Comparison of ENCODE assay signal across 13 cellular contexts in the genomic region with DNA sequence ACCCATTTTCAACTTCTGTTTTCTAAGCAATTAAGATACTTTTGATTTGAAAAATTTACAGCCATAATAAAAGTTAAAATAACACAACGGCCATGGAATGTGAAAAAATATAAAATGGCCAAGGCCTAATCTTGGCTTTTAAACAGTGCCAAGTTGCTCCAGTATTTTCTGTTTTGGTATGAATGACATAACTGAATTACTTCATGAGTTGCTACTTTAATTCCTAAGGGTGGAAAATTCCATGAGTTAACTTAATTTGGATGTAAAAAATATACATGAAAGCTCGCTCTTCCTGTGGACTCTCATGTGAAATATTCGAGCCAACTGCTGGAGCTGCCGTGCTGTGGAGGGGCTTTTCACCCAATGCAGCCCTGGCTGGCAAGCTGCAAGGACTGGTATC.
DNase-seq lines count a peak whose midpoint lies in the region; ATAC-seq and TF ChIP-seq lines count a peak whose summit lies in the region.
"Had no signal": no experiment of that assay in that cellular context is flagged by ENCODE, and none has a peak within 500 bp of the region (broad histone marks: within the 10 kb centered on the region; RNA-seq: fewer than 3 reads in every experiment).

No MANE protein-coding gene starts in this region.

- 86% methylated on average over 4 of the region's 4 CpGs for WGBS in mesenchymal stem cell

- no peak overlapping the region for H4K91ac ChIP-seq in mesenchymal stem cell (ENCODE audit: low read length)

- no peak overlapping the region for H2BK120ac ChIP-seq in mesenchymal stem cell (ENCODE audit: low read depth, low read length)

- H3K4me3 Mint-ChIP-seq in GM23338, result no peak overlapping the region

- H2AFZ ChIP-seq in GM23338, result no peak overlapping the region
- H2AFZ ChIP-seq in mesenchymal stem cell (ENCODE audit: low read depth, low read length), result no peak overlapping the region
- no peak overlapping the region for H2AFZ ChIP-seq in PC-9

- ATAC-seq in GM23338, result no peak
- no peak for ATAC-seq in GM21723 (IDR thresholded peaks at IDR 0.05; ENCODE audit: unreplicated experiment)
- ATAC-seq: PC-3 had no signal

- H3K36me3 Mint-ChIP-seq in GM23338 (ENCODE audit: low read depth), result peaks cover 4% of the 10 kb centered on the region; the same call in 2 of the 3 replicates

- no peak overlapping the region for H2BK12ac ChIP-seq in mesenchymal stem cell (ENCODE audit: low read length in 2 of 2)

- H3K9ac ChIP-seq in mesenchymal stem cell (ENCODE audit: low read length), result peak overlapping the region; percentile 9

- no TSS peak for BruUV-seq in A673 (replicated peaks; lab: Mats Ljungman, UMichigan)
- no TSS peak for BruUV-seq in PC-9 (replicated peaks; lab: Mats Ljungman, UMichigan)

- H3K18ac ChIP-seq in mesenchymal stem cell (ENCODE audit: low read depth in 1 of 2, low read length in 2 of 2), result peak overlapping the region in 1 of 2 experiments; percentile 11

- peak overlapping the region; percentile 68 for H3K27ac Mint-ChIP-seq in GM23338

- H3K27ac ChIP-seq in GM23338 (ENCODE audit: low read depth), result no peak overlapping the region
- H3K27ac ChIP-seq in coronary artery, result peak overlapping the region; percentile 34 to 87
- H3K27ac ChIP-seq in mesenchymal stem cell (ENCODE audit: low read length, poor library complexity, severe bottlenecking), result no peak overlapping the region
- H3K27ac ChIP-seq in A673 (ENCODE audit: low read depth, low read length, poor library complexity, severe bottlenecking), result no peak overlapping the region
- H3K27ac ChIP-seq in PC-9, result no peak overlapping the region

- H3K9me3 Mint-ChIP-seq in GM23338, result no peaks in the 10 kb centered on the region

- H2BK15ac ChIP-seq in mesenchymal stem cell (ENCODE audit: low read depth, poor library complexity, severe bottlenecking), result no peak overlapping the region

- no peaks in the 10 kb centered on the region for H3K27me3 Mint-ChIP-seq in GM23338 (ENCODE audit: insufficient read depth, low read depth, poor library complexity)

- no peak overlapping the region for H4K8ac ChIP-seq in mesenchymal stem cell (ENCODE audit: low read length)

- H3K4ac ChIP-seq in mesenchymal stem cell (ENCODE audit: low read depth in 1 of 2, low read length in 2 of 2), result no peak overlapping the region

- H2BK5ac ChIP-seq in mesenchymal stem cell (ENCODE audit: low read depth, low read length, poor library complexity, severe bottlenecking), result no peak overlapping the region

- peaks cover 8% of the 10 kb centered on the region for H3K4me1 Mint-ChIP-seq in GM23338

- H3K36me3 ChIP-seq in GM23338 (ENCODE audit: insufficient read depth) (no peaks in the 10 kb centered on the region), mesenchymal stem cell (ENCODE audit: control insufficient read depth in 1 of 2, insufficient read depth in 2 of 2, low read depth in 1 of 2, low read length in 2 of 2) (peaks cover 0 to 49% of the 10 kb centered on the region in 2 experiments), A673 (ENCODE audit: insufficient read depth, low read length, poor library complexity, severe bottlenecking) (peaks cover 30% of the 10 kb centered on the region), PC-9 (ENCODE audit: low read depth) (no peaks in the 10 kb centered on the region)

- intact Hi-C loops in A673 (cut with micrococcal nuclease; ENCODE audit: unreplicated experiment) (no loop called here), PC-9 (cut with micrococcal nuclease; ENCODE audit: unreplicated experiment) (no loop called here)

- no peak overlapping the region for H3K4me2 ChIP-seq in GM23338
- H3K4me2 ChIP-seq in mesenchymal stem cell (ENCODE audit: low read length, poor library complexity, severe bottlenecking), result no peak overlapping the region
- no peak overlapping the region for H3K4me2 ChIP-seq in PC-9

- H3F3A ChIP-seq in GM23338 (replicated peaks; ENCODE audit: low read depth) (no peaks in the 10 kb centered on the region), PC-9 (ENCODE audit: insufficient read depth, low read depth) (no peaks in the 10 kb centered on the region)

- H3K27me3 ChIP-seq in GM23338 (ENCODE audit: insufficient read depth) (no peaks in the 10 kb centered on the region), mesenchymal stem cell (ENCODE audit: control insufficient read depth in 1 of 2, insufficient read depth in 1 of 2, low read length in 2 of 2) (no peaks in the 10 kb centered on the region), A673 (replicated peaks; ENCODE audit: insufficient read depth, low read depth, low read length, poor library complexity) (no peaks in the 10 kb centered on the region), PC-9 (ENCODE audit: insufficient read depth, low read depth) (no peaks in the 10 kb centered on the region)

- POLR2A ChIA-PET in A673 (lab: Charles Lee; ENCODE audit: low non-redundant PET) (no interaction called here), PC-9 (lab: Charles Lee; ENCODE audit: unreplicated experiment) (no interaction called here)

- H3K9me3 ChIP-seq in mesenchymal stem cell (ENCODE audit: control insufficient read depth, low read length) (no peaks in the 10 kb centered on the region), A673 (ENCODE audit: low read depth, low read length, poor library complexity, severe bottlenecking) (no peaks in the 10 kb centered on the region), PC-9 (ENCODE audit: insufficient read depth, low read depth) (no peaks in the 10 kb centered on the region)

- H3K79me2 ChIP-seq in GM23338 (replicated peaks; ENCODE audit: insufficient read depth) (no peaks in the 10 kb centered on the region), PC-9 (ENCODE audit: low read depth) (no peaks in the 10 kb centered on the region)

- H3K4me3 ChIP-seq in GM23338 (no peak overlapping the region), coronary artery (peak overlapping the region; percentile 4), mesenchymal stem cell (ENCODE audit: insufficient read depth in 1 of 2, low read depth in 1 of 2, low read length in 2 of 2) (peak overlapping the region in 1 of 2 experiments; percentile 34), A673 (ENCODE audit: low read depth, low read length, poor library complexity, severe bottlenecking) (no peak overlapping the region), PC-9 (no peak overlapping the region)

- H3K23ac ChIP-seq in mesenchymal stem cell (ENCODE audit: low read length in 2 of 2), result no peak overlapping the region

- CTCF ChIA-PET in A673 (lab: Charles Lee), result interaction anchor here (2.6 kb wide), 1 partner anchor 10 kb away, joined by 8 read pairs; no protein-coding TSS in a partner anchor
- CTCF ChIA-PET in PC-9 (lab: Charles Lee), result interaction anchor here (0.7 kb wide), 1 partner anchor 30 kb away, joined by 6 read pairs; no protein-coding TSS in a partner anchor

- H3K14ac ChIP-seq in mesenchymal stem cell (ENCODE audit: low read length in 2 of 2), result no peak overlapping the region

- no peak overlapping the region for H2AK5ac ChIP-seq in mesenchymal stem cell (ENCODE audit: low read length, severe bottlenecking)

- H3K9me2 ChIP-seq in GM23338 (ENCODE audit: insufficient read depth) (no peaks in the 10 kb centered on the region), PC-9 (ENCODE audit: insufficient read depth) (no peaks in the 10 kb centered on the region)

- no peaks in the 10 kb centered on the region for H3K79me1 ChIP-seq in mesenchymal stem cell (replicated peaks; ENCODE audit: low read length, poor library complexity, severe bottlenecking)

- H3K4me1 ChIP-seq in GM23338 (ENCODE audit: insufficient read depth), result peaks cover 6% of the 10 kb centered on the region; the same call in 1 of the 2 replicates
- H3K4me1 ChIP-seq in mesenchymal stem cell (ENCODE audit: control insufficient read depth, insufficient read depth, low read depth, low read length), result peaks cover 2% of the 10 kb centered on the region
- H3K4me1 ChIP-seq in A673 (ENCODE audit: insufficient read depth, low read length, poor library complexity, severe bottlenecking), result peaks cover 30% of the 10 kb centered on the region
- no peaks in the 10 kb centered on the region for H3K4me1 ChIP-seq in PC-9 (replicated peaks; ENCODE audit: insufficient read depth)

- H4K20me1 ChIP-seq in GM23338 (replicated peaks; ENCODE audit: insufficient read depth), result no peaks in the 10 kb centered on the region
- no peaks in the 10 kb centered on the region for H4K20me1 ChIP-seq in PC-9 (ENCODE audit: insufficient read depth)

- TF ChIP-seq CTCF in GM23338 (conservative IDR thresholded peaks at IDR 0.05; ENCODE audit: low read depth in 2 of 2) (no peak), coronary artery (IDR thresholded peaks at IDR 0.05) (no peak), A673 (conservative IDR thresholded peaks at IDR 0.05; ENCODE audit: low read depth, low read length) (no peak), PC-9 (conservative IDR thresholded peaks at IDR 0.05) (no peak)

- DNase-seq in GM23338 (ENCODE audit: low spot score) (no peak), coronary artery (ENCODE audit: low spot score) (no peak), mesenchymal stem cell (no peak), superior temporal gyrus (ENCODE audit: extremely low spot score) (peak; percentile 67), A673 (ENCODE audit: low spot score) (no peak), PC-9 (no peak)
- DNase-seq in activated CD4-positive, alpha-beta T cell treated with anti-CD3 and anti-CD28 coated beads for 1 hour, result no peak
- DNase-seq: activated effector memory CD4-positive, alpha-beta T cell treated with Interleukin-2 at 50 U/mL for 16 hours; effector CD8-positive, alpha-beta T cell; NCI-H1694 treated with DMSO at 0.1 percent for 48 hours; nucleus accumbens; PC-3 had no signal

TF ChIP-seq in GM23338, 12 proteins besides CTCF, POLR2A, EP300 and RAD21 (continues in another document):
- TF ChIP-seq STAT1 (IDR thresholded peaks at IDR 0.05; ENCODE audit: unreplicated experiment) (no peak), ZNF114 (CRISPR knock-in tag; IDR thresholded peaks at IDR 0.05) (no peak), ZNF331 (CRISPR knock-in tag; IDR thresholded peaks at IDR 0.05; ENCODE audit: low read depth) (no peak), EZH2 (IDR thresholded peaks at IDR 0.05; ENCODE audit: low read depth, unreplicated experiment) (no peak), CREB1 (CRISPR knock-in tag; IDR thresholded peaks at IDR 0.05; ENCODE audit: low read depth) (no peak), NANOG (IDR thresholded peaks at IDR 0.05; ENCODE audit: borderline replicate concordance) (no peak)

Comparison
In these comparisons a context has a peak if more than half of its experiments do, and no peak if none do; other contexts are left out.
1. H3K27ac ChIP-seq: peak in coronary artery (2 of 2); none in GM23338 (single experiment), mesenchymal stem cell (single experiment), A673 (single experiment) and PC-9 (single experiment).